Comparison of ENCODE assay signal across 27 cellular contexts in the genomic region with DNA sequence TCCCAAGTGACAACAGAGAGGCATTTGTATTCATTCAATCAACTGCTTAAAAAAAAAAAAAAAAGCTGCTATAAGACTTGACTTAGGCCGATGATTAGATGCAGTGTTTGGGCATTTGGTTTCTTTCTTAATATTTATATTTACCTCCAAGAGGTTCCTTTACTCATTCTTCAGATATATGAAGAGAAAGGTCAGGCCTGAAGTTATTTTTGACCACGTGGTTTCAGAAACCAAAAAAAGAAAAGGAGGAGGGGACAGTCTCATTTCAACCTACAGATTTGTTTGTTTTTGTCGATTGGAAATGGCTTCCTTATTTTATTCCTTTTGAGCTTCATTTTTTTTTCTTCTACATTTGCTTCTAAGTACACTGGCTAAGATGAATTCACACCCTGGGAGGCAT.
"Had no signal": no experiment of that assay in that cellular context is flagged by ENCODE, and none has a peak within 500 bp of the region (broad histone marks: within the 10 kb centered on the region; RNA-seq: fewer than 3 reads in every experiment).

No MANE protein-coding gene starts in this region.

- H3K36me3 Mint-ChIP-seq: neural progenitor cell; stimulated activated effector memory CD8-positive, alpha-beta T cell treated with anti-CD3 and anti-CD28 coated beads, Interleukin-12 subunit alpha, Interleukin-12 subunit beta, amount 100 ng/mL, for 72 hours; stimulated activated naive B cell treated with anti-CD40 and anti-IgM and Interleukin-4, amounts not matched to agents 10 μg/mL and 1 μg/mL and 100 μg/mL, for 72 hours had no signal

- H3K4me3 Mint-ChIP-seq: nephron; neural progenitor cell; stimulated activated effector memory CD8-positive, alpha-beta T cell treated with anti-CD3 and anti-CD28 coated beads, Interleukin-12 subunit alpha, Interleukin-12 subunit beta, amount 100 ng/mL, for 72 hours; stimulated activated naive B cell treated with anti-CD40 and anti-IgM and Interleukin-4, amounts not matched to agents 10 μg/mL and 1 μg/mL and 100 μg/mL, for 72 hours; stimulated activated naive CD8-positive, alpha-beta T cell treated with anti-CD3 and anti-CD28 coated beads, Interleukin-15, Interleukin-2, amounts not matched to agents 100 ng/mL and 50 ng/mL, for 24 hours had no signal

- H3K9me3 ChIP-seq: ovary, psoas muscle, right lobe of liver, stomach, thoracic aorta, thyroid gland, tibial nerve, upper lobe of left lung, vagina had no signal

- ATAC-seq: psoas muscle; right cardiac atrium; right lobe of liver; stimulated activated effector memory CD8-positive, alpha-beta T cell treated with anti-CD3 and anti-CD28 coated beads, Interleukin-12 subunit alpha, Interleukin-12 subunit beta, amount 100 ng/mL, for 72 hours; stimulated activated naive B cell treated with anti-CD40 and anti-IgM and Interleukin-4, amounts not matched to agents 10 μg/mL and 1 μg/mL and 100 μg/mL, for 72 hours had no signal

- H3K4me1 Mint-ChIP-seq: nephron; stimulated activated naive B cell treated with anti-CD40 and anti-IgM and Interleukin-4, amounts not matched to agents 10 μg/mL and 1 μg/mL and 100 μg/mL, for 72 hours had no signal

- H3K27me3 ChIP-seq: neural progenitor cell, ovary, right lobe of liver, thyroid gland, upper lobe of left lung, vagina had no signal

- H3K79me2 ChIP-seq: parathyroid adenoma had no signal

- H3K9me3 Mint-ChIP-seq: stimulated activated effector memory CD8-positive, alpha-beta T cell treated with anti-CD3 and anti-CD28 coated beads, Interleukin-12 subunit alpha, Interleukin-12 subunit beta, amount 100 ng/mL, for 72 hours; stimulated activated naive CD8-positive, alpha-beta T cell treated with anti-CD3 and anti-CD28 coated beads, Interleukin-15, Interleukin-2, amounts not matched to agents 100 ng/mL and 50 ng/mL, for 24 hours had no signal

- FAIRE-seq: small intestine had no signal

- H3K4me3 ChIP-seq: neural progenitor cell, ovary, psoas muscle, right lobe of liver, sigmoid colon, stomach, thoracic aorta, thyroid gland, tibial nerve, upper lobe of left lung, vagina had no signal

- H3K4me2 ChIP-seq: neural progenitor cell had no signal

- H2AFZ ChIP-seq: neural progenitor cell, parathyroid adenoma had no signal

- H3K36me3 ChIP-seq: neural progenitor cell, ovary, right lobe of liver, sigmoid colon, stomach, thoracic aorta, thyroid gland, tibial nerve, upper lobe of left lung, vagina had no signal

- H3K27ac ChIP-seq: neural progenitor cell, ovary, parathyroid adenoma, psoas muscle, right lobe of liver, sigmoid colon, stomach, thoracic aorta, thyroid gland, tibial nerve, upper lobe of left lung, vagina had no signal

- H3K9ac ChIP-seq: neural progenitor cell, parathyroid adenoma had no signal

- H3K27ac Mint-ChIP-seq: nephron; neural progenitor cell; progenitor cell of endocrine pancreas; stimulated activated effector memory CD8-positive, alpha-beta T cell treated with anti-CD3 and anti-CD28 coated beads, Interleukin-12 subunit alpha, Interleukin-12 subunit beta, amount 100 ng/mL, for 72 hours; stimulated activated naive B cell treated with anti-CD40 and anti-IgM and Interleukin-4, amounts not matched to agents 10 μg/mL and 1 μg/mL and 100 μg/mL, for 72 hours; stimulated activated naive CD8-positive, alpha-beta T cell treated with anti-CD3 and anti-CD28 coated beads, Interleukin-15, Interleukin-2, amounts not matched to agents 100 ng/mL and 50 ng/mL, for 24 hours had no signal

- H3K4me1 ChIP-seq: parathyroid adenoma, psoas muscle, right lobe of liver, sigmoid colon, stomach, thyroid gland, tibial nerve, upper lobe of left lung, vagina had no signal

- DNase-seq: occipital lobe; ovary; posterior cingulate gyrus; psoas muscle; right cardiac atrium; right lobe of liver; sigmoid colon; small intestine; stimulated activated CD4-positive, alpha-beta T cell treated with anti-CD3 and anti-CD28 coated beads, Interleukin-15, amount 100 ng/mL, for 24 hours; stimulated activated CD4-positive, alpha-beta T cell treated with anti-CD3 and anti-CD28 coated beads, Interleukin-2, amount 100 ng/mL, for 24 hours; stimulated activated CD4-positive, alpha-beta T cell treated with anti-CD3 and anti-CD28 coated beads, Interleukin-2, amount 100 ng/mL, for 48 hours; stimulated activated CD4-positive, alpha-beta T cell treated with anti-CD3 and anti-CD28 coated beads, Interleukin-4, amount 100 ng/mL, for 24 hours; stimulated activated naive B cell treated with anti-CD40 and anti-IgM and Interleukin-4, amounts not matched to agents 10 μg/mL and 1 μg/mL and 100 μg/mL, for 72 hours; stimulated activated naive CD4-positive, alpha-beta T cell treated with Interleukin-2 at 50 U/mL for 16 hours; stomach; trophoblast cell; upper lobe of left lung had no signal
